In the genomic region with DNA sequence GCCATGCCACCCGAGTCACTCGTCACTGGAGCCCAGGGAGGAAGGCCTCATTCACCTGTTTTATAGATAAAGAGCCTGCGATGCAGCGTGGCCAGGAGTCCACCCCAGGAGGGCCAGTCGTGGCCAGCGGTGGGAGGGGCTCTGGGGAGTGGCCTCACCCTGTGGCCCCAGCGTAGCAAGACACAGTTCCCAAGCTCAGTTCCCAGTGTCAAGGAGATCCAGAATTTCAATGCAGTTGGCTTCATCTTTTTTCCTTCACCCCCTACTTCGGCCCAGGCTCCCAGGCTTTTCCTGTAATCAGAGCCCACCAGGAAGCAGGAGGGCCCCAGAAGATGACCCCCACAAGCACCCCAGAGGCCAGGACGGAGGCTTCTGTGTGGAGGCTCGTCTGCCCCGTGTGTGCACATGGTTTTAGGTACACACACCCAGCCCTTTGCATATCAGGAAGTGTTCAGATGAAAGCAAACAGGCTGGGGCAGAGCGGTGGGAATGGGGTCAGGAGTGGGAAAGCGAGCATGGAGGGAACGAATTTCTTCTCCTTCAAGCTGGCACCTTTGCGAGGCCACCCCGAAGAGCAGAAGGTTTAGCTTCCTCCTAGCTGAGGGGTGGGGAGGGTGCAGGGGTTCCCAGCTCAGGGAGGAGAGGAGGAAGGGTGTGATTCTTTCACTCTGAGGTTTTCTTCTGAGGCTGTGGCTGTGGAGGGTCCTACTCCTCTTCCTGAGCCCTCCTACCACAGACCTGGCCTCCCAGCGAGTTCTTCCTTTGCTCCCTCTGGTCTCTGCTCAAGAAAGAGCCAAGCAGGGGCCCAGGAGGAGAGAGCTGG, we compare ENCODE assay signal across 10 cellular contexts.
DNase-seq lines count a peak whose midpoint lies in the region; ATAC-seq and TF ChIP-seq lines count a peak whose summit lies in the region.
"Had no signal": no experiment of that assay in that cellular context is flagged by ENCODE, and none has a peak within 500 bp of the region (broad histone marks: within the 10 kb centered on the region; RNA-seq: fewer than 3 reads in every experiment).

No MANE protein-coding gene starts in this region.

- no peaks in the 10 kb centered on the region for H3K27me3 Mint-ChIP-seq in dendritic cell treated with granulocyte-macrophage colony-stimulating factor and Interleukin-4, amounts not matched to agents 40 ng/mL and 50 ng/mL, for 4 days
- H3K27me3 Mint-ChIP-seq in naive thymus-derived CD8-positive, alpha-beta T cell: no peaks in the 10 kb centered on the region
- H3K27me3 Mint-ChIP-seq: IgD-negative memory B cell had no signal

- DNase-seq in HL-60 (ENCODE audit: low read depth in 1 of 2, low spot score in 1 of 2): peak in 1 of 2 experiments; percentile 64
- no peak for DNase-seq in naive thymus-derived CD8-positive, alpha-beta T cell
- no peak for DNase-seq in EL
- no peak for DNase-seq in H4 (ENCODE audit: low spot score)
- DNase-seq in SW 1271 (lab: John Stamatoyannopoulos, UW): no peak
- DNase-seq in amygdala (lab: John Stamatoyannopoulos, UW): no peak
- DNase-seq: stimulated activated naive CD8-positive, alpha-beta T cell treated with anti-CD3 and anti-CD28 coated beads, Interleukin-15, Interleukin-2, amounts not matched to agents 100 U/mL and 50 U/mL, for 24 hours had no signal

- peaks cover 96% of the 10 kb centered on the region for H3K4me1 Mint-ChIP-seq in dendritic cell treated with granulocyte-macrophage colony-stimulating factor and Interleukin-4, amounts not matched to agents 40 ng/mL and 50 ng/mL, for 4 days (ENCODE audit: low read depth)
- H3K4me1 Mint-ChIP-seq in naive thymus-derived CD8-positive, alpha-beta T cell: peaks cover 11 to 44% (median 29%) of the 10 kb centered on the region in 4 donors

- no peaks in the 10 kb centered on the region for H3K9me3 ChIP-seq in BLaER1

- peaks cover 54% of the 10 kb centered on the region for H4K20me1 ChIP-seq in BLaER1

- peak overlapping the region; percentile 68 for H3K4me3 Mint-ChIP-seq in dendritic cell treated with granulocyte-macrophage colony-stimulating factor and Interleukin-4, amounts not matched to agents 40 ng/mL and 50 ng/mL, for 4 days
- peak overlapping the region in 9 of 10 donors; percentile 18 to 72 (median 52) for H3K4me3 Mint-ChIP-seq in naive thymus-derived CD8-positive, alpha-beta T cell
- H3K4me3 Mint-ChIP-seq: IgD-negative memory B cell had no signal

- intact Hi-C loops in dendritic cell treated with granulocyte-macrophage colony-stimulating factor and Interleukin-4, amounts not matched to agents 40 ng/mL and 50 ng/mL, for 4 days (cut with micrococcal nuclease): no loop called here

- peaks cover 95% of the 10 kb centered on the region for H3K36me3 Mint-ChIP-seq in dendritic cell treated with granulocyte-macrophage colony-stimulating factor and Interleukin-4, amounts not matched to agents 40 ng/mL and 50 ng/mL, for 4 days (ENCODE audit: low read depth)
- H3K36me3 Mint-ChIP-seq in naive thymus-derived CD8-positive, alpha-beta T cell: peaks cover 0 to 54% (median 6%) of the 10 kb centered on the region in 3 donors

- peaks cover 31% of the 10 kb centered on the region for H3K4me1 ChIP-seq in BLaER1

- H3K27ac Mint-ChIP-seq in dendritic cell treated with granulocyte-macrophage colony-stimulating factor and Interleukin-4, amounts not matched to agents 40 ng/mL and 50 ng/mL, for 4 days: peak overlapping the region; percentile 93
- H3K27ac Mint-ChIP-seq in naive thymus-derived CD8-positive, alpha-beta T cell: peak overlapping the region in 5 of 10 donors; percentile 2 to 61 (median 36)
- H3K27ac Mint-ChIP-seq: IgD-negative memory B cell had no signal

- H3K27ac ChIP-seq in BLaER1 (0 out of 2 replicates have a peak overlapping the region, but pooled peaks have one; percentile 28), HL-60 (replicated peaks) (peak overlapping the region; percentile 98)

- no peaks in the 10 kb centered on the region for H3K27me3 ChIP-seq in BLaER1
- no peaks in the 10 kb centered on the region for H3K27me3 ChIP-seq in HL-60 (ENCODE audit: insufficient read depth, poor library complexity, severe bottlenecking)

- 0 out of 2 replicates have a peak overlapping the region, but pooled peaks have one; percentile 3 for H3K9ac ChIP-seq in BLaER1

- POLR2A ChIA-PET in naive thymus-derived CD8-positive, alpha-beta T cell (lab: Charles Lee): interaction anchor here (0.7 to 1.8 kb wide), 3 partner anchors 13 to 226 kb away, joined by 3 to 4 read pairs (median 3); no protein-coding TSS in a partner anchor

- H3K4me2 ChIP-seq in BLaER1: peak overlapping the region; percentile 51

- H3K36me3 ChIP-seq in BLaER1: peaks cover 62% of the 10 kb centered on the region

- H3K4me3 ChIP-seq in BLaER1 (no peak overlapping the region), HL-60 (replicated peaks; ENCODE audit: insufficient read depth, low read length) (no peak overlapping the region)

- H3K9me3 Mint-ChIP-seq in dendritic cell treated with granulocyte-macrophage colony-stimulating factor and Interleukin-4, amounts not matched to agents 40 ng/mL and 50 ng/mL, for 4 days: no peaks in the 10 kb centered on the region
- no peaks in the 10 kb centered on the region for H3K9me3 Mint-ChIP-seq in naive thymus-derived CD8-positive, alpha-beta T cell
- H3K9me3 Mint-ChIP-seq: IgD-negative memory B cell had no signal

- peak; percentile 53 to 66 for ATAC-seq in naive thymus-derived CD8-positive, alpha-beta T cell

- no peak for TF ChIP-seq CTCF in HL-60 (IDR thresholded peaks at IDR 0.05; ENCODE audit: insufficient read depth, low read length)
